ENCODE assay signal across 8 cellular contexts in the genomic region with DNA sequence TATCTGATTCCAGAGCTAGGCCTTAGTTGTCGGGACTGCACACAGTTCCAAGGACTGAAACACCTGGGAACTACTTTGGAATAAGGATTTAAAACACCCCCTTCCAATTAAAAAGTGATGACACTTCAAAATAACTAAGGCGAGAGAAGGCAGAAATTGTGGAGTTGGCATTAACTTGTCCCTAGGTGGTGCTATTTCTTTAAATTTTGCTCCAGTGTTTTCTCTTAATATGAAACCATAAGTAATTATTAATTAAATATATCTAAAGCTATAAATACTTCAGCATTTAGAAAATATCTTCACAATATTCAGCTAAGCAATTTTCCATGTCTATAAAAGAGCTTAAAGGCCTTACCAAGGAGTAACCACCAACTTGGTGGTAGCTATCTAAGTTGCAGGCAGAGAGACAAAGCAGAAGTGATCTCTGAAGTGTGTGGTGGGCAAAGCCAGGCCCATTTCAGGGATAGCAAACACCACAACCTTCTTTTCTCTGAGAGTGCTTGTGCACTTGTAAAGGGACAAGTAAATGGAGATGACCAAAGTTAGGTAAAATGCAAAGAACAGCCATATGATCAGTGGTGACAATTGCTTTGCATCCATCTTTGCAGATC.
DNase-seq lines count a peak whose midpoint lies in the region; ATAC-seq, FAIRE-seq and TF ChIP-seq lines count a peak whose summit lies in the region.

No MANE protein-coding gene starts in this region.

- H3K4me1 Mint-ChIP-seq in CD4-positive, alpha-beta memory T cell, result peaks cover 16 to 31% (median 24%) of the 10 kb centered on the region in 4 donors

- peaks cover 4% of the 10 kb centered on the region for H3K4me1 ChIP-seq in CD4-positive, alpha-beta memory T cell (ENCODE audit: insufficient read depth, low read length)
- H3K4me1 ChIP-seq in SK-N-SH (ENCODE audit: control insufficient read depth in 1 of 2, insufficient read depth in 2 of 2, low read depth in 1 of 2, low read length in 1 of 2), result peaks cover 5 to 16% of the 10 kb centered on the region in 2 experiments; a peak in 2 of 4 replicates
- no peaks in the 10 kb centered on the region for H3K4me1 ChIP-seq in parathyroid adenoma

- no peak overlapping the region for H2AFZ ChIP-seq in SK-N-SH (ENCODE audit: low read depth)
- H2AFZ ChIP-seq in parathyroid adenoma, result no peak overlapping the region

- peak in 4 of 5 donors; percentile 38 to 49 (median 44) for DNase-seq in CD4-positive, alpha-beta memory T cell
- no peak for DNase-seq in GM18507 (ENCODE audit: extremely low spot score, insufficient read length, low read depth)
- peak; percentile 58 for DNase-seq in HT-29 (ENCODE audit: low spot score)
- peak; percentile 37 for DNase-seq in SK-N-SH
- peak; percentile 29 for DNase-seq in epidermal melanocyte (ENCODE audit: insufficient read length, low spot score)
- DNase-seq in HuH-7 (ENCODE audit: low spot score), result no peak

- no peaks in the 10 kb centered on the region for H3K27me3 ChIP-seq in CD4-positive, alpha-beta memory T cell (ENCODE audit: insufficient read depth, low read length)
- H3K27me3 ChIP-seq in SK-N-SH (ENCODE audit: insufficient read depth) (no peaks in the 10 kb centered on the region), parathyroid adenoma (ENCODE audit: control insufficient read depth, insufficient read depth, low read length) (no peaks in the 10 kb centered on the region)

- no peak overlapping the region for H3K4me3 Mint-ChIP-seq in CD4-positive, alpha-beta memory T cell

- H3K4me3 ChIP-seq in CD4-positive, alpha-beta memory T cell (ENCODE audit: low read length in 2 of 2), result no peak overlapping the region
- H3K4me3 ChIP-seq in SK-N-SH (ENCODE audit: low read depth in 2 of 2, low read length in 1 of 2), result no peak overlapping the region
- no peak overlapping the region for H3K4me3 ChIP-seq in parathyroid adenoma (ENCODE audit: low read depth, low read length)

- no peak overlapping the region for H3K9ac ChIP-seq in SK-N-SH
- H3K9ac ChIP-seq in parathyroid adenoma, result no peak overlapping the region

- CTCF ChIA-PET in CD4-positive, alpha-beta memory T cell (lab: Charles Lee; ENCODE audit: partially characterized antibody), result interaction anchor here (0.6 to 8.9 kb wide), 85 partner anchors 8 to 598 kb away, joined by 3 to 168 read pairs (median 5); partner anchors contain the start of gene ANKRD44
- CTCF ChIA-PET in SK-N-SH (lab: Yijun Ruan, JAX), result interaction anchor here (0.6 to 5.8 kb wide), 86 partner anchors 9 to 320 kb away, joined by 3 to 55 read pairs (median 5); partner anchors contain the start of genes ANKRD44 and GTF3C3

- peaks cover 13 to 49% of the 10 kb centered on the region in 2 donors for H3K36me3 Mint-ChIP-seq in CD4-positive, alpha-beta memory T cell

- H3K4me2 ChIP-seq in SK-N-SH (no peak overlapping the region), parathyroid adenoma (ENCODE audit: low read length) (no peak overlapping the region)

- peak; percentile 78 for FAIRE-seq in GM18507 (lab: Jason Lieb, UNC)

- no peaks in the 10 kb centered on the region for H3K79me2 ChIP-seq in SK-N-SH (ENCODE audit: insufficient read depth)
- H3K79me2 ChIP-seq in parathyroid adenoma, result no peaks in the 10 kb centered on the region

- POLR2A ChIA-PET in CD4-positive, alpha-beta memory T cell (lab: Charles Lee; ENCODE audit: partially characterized antibody), result interaction anchor here (0.9 to 3.4 kb wide), 10 partner anchors 10 to 387 kb away, joined by 3 to 13 read pairs (median 6); partner anchors contain the start of genes ANKRD44, HSPD1 and HSPE1
- POLR2A ChIA-PET in SK-N-SH (lab: Yijun Ruan, JAX), result interaction anchor here (0.8 kb wide), 1 partner anchor 13 kb away, joined by 3 read pairs; no protein-coding TSS in a partner anchor

- H3K27ac Mint-ChIP-seq in CD4-positive, alpha-beta memory T cell, result peak overlapping the region; percentile 30 to 91 (median 75)

- intact Hi-C loops in CD4-positive, alpha-beta memory T cell (cut with micrococcal nuclease), result loop anchor here (1.0 to 5.0 kb wide), 6 partner anchors 34 to 265 kb away; partner anchors contain the start of gene ANKRD44

- H4K20me1 ChIP-seq in SK-N-SH (ENCODE audit: insufficient read depth), result no peaks in the 10 kb centered on the region

- H3F3A ChIP-seq in SK-N-SH (replicated peaks; ENCODE audit: insufficient read depth), result no peaks in the 10 kb centered on the region

- no peak overlapping the region for H3K27ac ChIP-seq in CD4-positive, alpha-beta memory T cell (ENCODE audit: low read depth, low read length)
- peak overlapping the region in 1 of 2 experiments; percentile 84; a peak in 2 of 4 replicates for H3K27ac ChIP-seq in SK-N-SH (ENCODE audit: low read depth in 2 of 2, low read length in 1 of 2)
- H3K27ac ChIP-seq in parathyroid adenoma, result no peak overlapping the region

- H3K27me3 Mint-ChIP-seq in CD4-positive, alpha-beta memory T cell, result no peaks in the 10 kb centered on the region

- H3K9me3 Mint-ChIP-seq in CD4-positive, alpha-beta memory T cell, result peaks cover 0 to 2% (median 0%) of the 10 kb centered on the region in 8 donors

- TF ChIP-seq CTCF in SK-N-SH (IDR thresholded peaks at IDR 0.05) (peak; percentile 72), parathyroid adenoma (IDR thresholded peaks at IDR 0.05) (peak; percentile 53)

- TF ChIP-seq EP300 in SK-N-SH (IDR thresholded peaks at IDR 0.05; ENCODE audit: borderline replicate concordance in 1 of 2, low read depth in 1 of 2, low read length in 1 of 2), result no peak

- H3K9me2 ChIP-seq in SK-N-SH, result no peaks in the 10 kb centered on the region

- peaks cover 27% of the 10 kb centered on the region for H3K36me3 ChIP-seq in CD4-positive, alpha-beta memory T cell (ENCODE audit: insufficient read depth, low read length)
- H3K36me3 ChIP-seq in SK-N-SH (replicated peaks in 1 of 2; ENCODE audit: control insufficient read depth in 1 of 2, insufficient read depth in 2 of 2, low read length in 1 of 2) (peaks cover 0 to 2% of the 10 kb centered on the region in 2 experiments), parathyroid adenoma (ENCODE audit: control insufficient read depth, insufficient read depth, low read length) (no peaks in the 10 kb centered on the region)

- ATAC-seq in HG03045 (IDR thresholded peaks at IDR 0.05; ENCODE audit: unreplicated experiment), result no peak

- no peaks in the 10 kb centered on the region for H3K9me3 ChIP-seq in CD4-positive, alpha-beta memory T cell (ENCODE audit: control insufficient read depth in 1 of 2, low read length in 2 of 2)
- no peaks in the 10 kb centered on the region for H3K9me3 ChIP-seq in SK-N-SH
- H3K9me3 ChIP-seq in parathyroid adenoma (ENCODE audit: control insufficient read depth, low read length), result no peaks in the 10 kb centered on the region

- 3% methylated on average over 2 of the region's 2 CpGs for WGBS in SK-N-SH (ENCODE audit: low lambda C conversion rate)

- peak; percentile 79 for TF ChIP-seq RAD21 in SK-N-SH (IDR thresholded peaks at IDR 0.05; ENCODE audit: low read length)

TF ChIP-seq in SK-N-SH, 30 proteins besides CTCF, POLR2A, EP300 and RAD21:
- peak; percentile 50 for TF ChIP-seq SMC3 (IDR thresholded peaks at IDR 0.05; ENCODE audit: low read depth, low read length)
- TF ChIP-seq MEF2A (IDR thresholded peaks at IDR 0.05; ENCODE audit: borderline replicate concordance, low read depth), result no peak
- no peak for TF ChIP-seq TCF12 (IDR thresholded peaks at IDR 0.05)
- TF ChIP-seq, protein P1, sequence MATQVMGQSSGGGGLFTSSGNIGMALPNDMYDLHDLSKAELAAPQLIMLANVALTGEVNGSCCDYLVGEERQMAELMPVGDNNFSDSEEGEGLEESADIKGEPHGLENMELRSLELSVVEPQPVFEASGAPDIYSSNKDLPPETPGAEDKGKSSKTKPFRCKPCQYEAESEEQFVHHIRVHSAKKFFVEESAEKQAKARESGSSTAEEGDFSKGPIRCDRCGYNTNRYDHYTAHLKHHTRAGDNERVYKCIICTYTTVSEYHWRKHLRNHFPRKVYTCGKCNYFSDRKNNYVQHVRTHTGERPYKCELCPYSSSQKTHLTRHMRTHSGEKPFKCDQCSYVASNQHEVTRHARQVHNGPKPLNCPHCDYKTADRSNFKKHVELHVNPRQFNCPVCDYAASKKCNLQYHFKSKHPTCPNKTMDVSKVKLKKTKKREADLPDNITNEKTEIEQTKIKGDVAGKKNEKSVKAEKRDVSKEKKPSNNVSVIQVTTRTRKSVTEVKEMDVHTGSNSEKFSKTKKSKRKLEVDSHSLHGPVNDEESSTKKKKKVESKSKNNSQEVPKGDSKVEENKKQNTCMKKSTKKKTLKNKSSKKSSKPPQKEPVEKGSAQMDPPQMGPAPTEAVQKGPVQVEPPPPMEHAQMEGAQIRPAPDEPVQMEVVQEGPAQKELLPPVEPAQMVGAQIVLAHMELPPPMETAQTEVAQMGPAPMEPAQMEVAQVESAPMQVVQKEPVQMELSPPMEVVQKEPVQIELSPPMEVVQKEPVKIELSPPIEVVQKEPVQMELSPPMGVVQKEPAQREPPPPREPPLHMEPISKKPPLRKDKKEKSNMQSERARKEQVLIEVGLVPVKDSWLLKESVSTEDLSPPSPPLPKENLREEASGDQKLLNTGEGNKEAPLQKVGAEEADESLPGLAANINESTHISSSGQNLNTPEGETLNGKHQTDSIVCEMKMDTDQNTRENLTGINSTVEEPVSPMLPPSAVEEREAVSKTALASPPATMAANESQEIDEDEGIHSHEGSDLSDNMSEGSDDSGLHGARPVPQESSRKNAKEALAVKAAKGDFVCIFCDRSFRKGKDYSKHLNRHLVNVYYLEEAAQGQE (IDR thresholded peaks at IDR 0.05; ENCODE audit: low read depth, low read length), result no peak

Comparison
In these comparisons a context has a peak if more than half of its experiments do, and no peak if none do; other contexts are left out.
1. DNase-seq: peak in CD4-positive, alpha-beta memory T cell (4 of 5), HT-29 (single experiment), SK-N-SH (single experiment) and epidermal melanocyte (single experiment); none in GM18507 (single experiment) and HuH-7 (single experiment).